ENCODE assay signal across 8 cellular contexts in genomic region chr14:75274899-75275569, GRCh38. TPM values are rescaled to one million over a fixed set of nuclear protein-coding genes. Genes with fewer than 3 reads are reported as not detected.
DNase-seq lines count a peak whose midpoint lies in the region; TF ChIP-seq lines count a peak whose summit lies in the region.

No MANE protein-coding gene starts in this region.

- H3K4me1 Mint-ChIP-seq in activated CD4-positive, alpha-beta T cell treated with anti-CD3 and anti-CD28 coated beads, Interleukin-2, amount 10 ng/mL, durations not matched to agents 7 days and 5 days: peaks cover 40% of the 10 kb centered on the region

- H3K36me3 Mint-ChIP-seq in activated CD4-positive, alpha-beta T cell treated with anti-CD3 and anti-CD28 coated beads, Interleukin-2, amount 10 ng/mL, durations not matched to agents 7 days and 5 days (ENCODE audit: low read depth): peaks cover 2% of the 10 kb centered on the region

- H3K36me3 ChIP-seq in liver (ENCODE audit: control insufficient read depth in 4 of 4, insufficient read depth in 3 of 4, low read depth in 1 of 4, low read length in 3 of 4) (peaks cover 0 to 2% (median 0%) of the 10 kb centered on the region in 4 donors), thyroid gland (peaks cover 0 to 12% of the 10 kb centered on the region in 2 donors)

- H3K9me3 ChIP-seq in liver (ENCODE audit: control insufficient read depth in 4 of 4, low read length in 3 of 4) (no peaks in the 10 kb centered on the region), thyroid gland (no peaks in the 10 kb centered on the region)

- POLR2A ChIA-PET in activated CD4-positive, alpha-beta T cell treated with anti-CD3 and anti-CD28 coated beads, Interleukin-2, amount 10 ng/mL, durations not matched to agents 7 days and 5 days (lab: Charles Lee): no interaction called here

- peak overlapping the region in 1 of 2 donors; percentile 16 for H3K9ac ChIP-seq in liver (ENCODE audit: low read depth in 1 of 2, low read length in 2 of 2)

- H3K27ac ChIP-seq in liver (ENCODE audit: low read depth in 1 of 2, low read length in 2 of 2) (peak overlapping the region; percentile 19 to 35), thyroid gland (peak overlapping the region in 2 of 3 donors; percentile 100)

- H3K27me3 ChIP-seq in liver (ENCODE audit: control insufficient read depth in 4 of 4, insufficient read depth in 4 of 4, low read length in 3 of 4) (no peaks in the 10 kb centered on the region), thyroid gland (no peaks in the 10 kb centered on the region)

- WGBS in liver: 86% methylated on average over 9 of the region's 9 CpGs
- 59 to 81% methylated on average over 9 of the region's 9 CpGs for WGBS in thyroid gland, 2 donors

- peak; percentile 25 to 33 for TF ChIP-seq RAD21 in liver (IDR thresholded peaks at IDR 0.05)

- H3K4me3 ChIP-seq in liver (ENCODE audit: low read depth in 1 of 3, low read length in 3 of 3) (no peak overlapping the region), thyroid gland (replicated peaks in 1 of 3) (no peak overlapping the region)

- DNase-seq in activated CD4-positive, alpha-beta T cell treated with anti-CD3 and anti-CD28 coated beads, Interleukin-2, amount 10 ng/mL, durations not matched to agents 7 days and 5 days: peak; percentile 51
- no peak for DNase-seq in activated CD4-positive, alpha-beta T cell treated with anti-CD3 and anti-CD28 coated beads, Interleukin-2, amount 50 U/mL, for 48 hours
- DNase-seq in amniotic epithelial cell (ENCODE audit: low read depth) (peak; percentile 99), thyroid gland (peak; percentile 17 to 62), EL (no peak), NCI-H2081 treated with DMSO at 0.1 percent for 48 hours (lab: John Stamatoyannopoulos, UW) (no peak)
- no peak for DNase-seq in stimulated activated CD4-positive, alpha-beta T cell treated with anti-CD3 and anti-CD28 coated beads, Interleukin-2, amount 100 ng/mL, for 48 hours

- peak in 1 of 2 donors; percentile 24 for TF ChIP-seq POLR2A in thyroid gland (IDR thresholded peaks at IDR 0.05)

- no peak overlapping the region for H3K4me3 Mint-ChIP-seq in activated CD4-positive, alpha-beta T cell treated with anti-CD3 and anti-CD28 coated beads, Interleukin-2, amount 10 ng/mL, durations not matched to agents 7 days and 5 days

- H3K4me1 ChIP-seq in liver (ENCODE audit: control insufficient read depth in 4 of 4, insufficient read depth in 4 of 4, low read length in 3 of 4) (peaks cover 0 to 9% (median 6%) of the 10 kb centered on the region in 4 donors), thyroid gland (peaks cover 28 to 42% of the 10 kb centered on the region in 2 donors)

- peaks cover 65% of the 10 kb centered on the region for H3K27me3 Mint-ChIP-seq in activated CD4-positive, alpha-beta T cell treated with anti-CD3 and anti-CD28 coated beads, Interleukin-2, amount 10 ng/mL, durations not matched to agents 7 days and 5 days

- H3K27ac Mint-ChIP-seq in activated CD4-positive, alpha-beta T cell treated with anti-CD3 and anti-CD28 coated beads, Interleukin-2, amount 10 ng/mL, durations not matched to agents 7 days and 5 days: no peak overlapping the region

- no peaks in the 10 kb centered on the region for H3K9me3 Mint-ChIP-seq in activated CD4-positive, alpha-beta T cell treated with anti-CD3 and anti-CD28 coated beads, Interleukin-2, amount 10 ng/mL, durations not matched to agents 7 days and 5 days

- intact Hi-C loops in thyroid gland (cut with DNase I): no loop called here

- TF ChIP-seq CTCF in liver (IDR thresholded peaks at IDR 0.05; ENCODE audit: low read depth, low read length, missing input control) (no peak), thyroid gland (IDR thresholded peaks at IDR 0.05) (no peak)

- CTCF ChIA-PET in activated CD4-positive, alpha-beta T cell treated with anti-CD3 and anti-CD28 coated beads, Interleukin-2, amount 10 ng/mL, durations not matched to agents 7 days and 5 days (lab: Charles Lee): no interaction called here

TF ChIP-seq in liver, 16 proteins besides CTCF, POLR2A, EP300 and RAD21:
- no peak for TF ChIP-seq HNF4A (conservative IDR thresholded peaks at IDR 0.05)
- no peak for TF ChIP-seq MAX (IDR thresholded peaks at IDR 0.05)
- TF ChIP-seq ZBTB33 (IDR thresholded peaks at IDR 0.05): no peak
- TF ChIP-seq TAF1 (conservative IDR thresholded peaks at IDR 0.05): no peak
- no peak for TF ChIP-seq YY1 (IDR thresholded peaks at IDR 0.05)
- TF ChIP-seq SP1 (IDR thresholded peaks at IDR 0.05): peak; percentile 42
- TF ChIP-seq RXRA (IDR thresholded peaks at IDR 0.05): peak in 1 of 2 donors; percentile 30
- TF ChIP-seq EGR1 (IDR thresholded peaks at IDR 0.05; ENCODE audit: low read depth in 2 of 2): no peak
- no peak for TF ChIP-seq HNF4G (IDR thresholded peaks at IDR 0.05)
- TF ChIP-seq FOXA2 (IDR thresholded peaks at IDR 0.05): no peak
TF ChIP-seq in liver: peak in this region for 2.

RNA-seq across cellular contexts. Expression of gene FOS, which starts 3.6 kb away (rescaled TPM):
- 10 to 100 TPM; 28.0 to 35.7 TPM for total RNA-seq in activated CD4-positive, alpha-beta T cell treated with anti-CD3 and anti-CD28 coated beads, Interleukin-2, amount 10 ng/mL, durations not matched to agents 7 days and 5 days
- total RNA-seq in liver: 10 to 100 TPM; 18.9 to 21.2 TPM
- polyA plus RNA-seq in liver: 10 to 100 TPM; 13.2 to 82.7 TPM
- total RNA-seq in thyroid gland: 100 to 1,000 TPM in 2 of 4 donors, 10 to 100 TPM in 2; 32.1 to 239 (median 121) TPM

Comparison
In these comparisons a context has a peak if more than half of its experiments do, and no peak if none do; other contexts are left out.
1. DNase-seq: peak in activated CD4-positive, alpha-beta T cell treated with anti-CD3 and anti-CD28 coated beads, Interleukin-2, amount 10 ng/mL, durations not matched to agents 7 days and 5 days (single experiment), amniotic epithelial cell (single experiment) and thyroid gland (2 of 2); none in activated CD4-positive, alpha-beta T cell treated with anti-CD3 and anti-CD28 coated beads, Interleukin-2, amount 50 U/mL, for 48 hours (0 of 2), stimulated activated CD4-positive, alpha-beta T cell treated with anti-CD3 and anti-CD28 coated beads, Interleukin-2, amount 100 ng/mL, for 48 hours (0 of 2), EL (single experiment) and NCI-H2081 treated with DMSO at 0.1 percent for 48 hours (single experiment).